Comparison of ENCODE assay signal across 14 cellular contexts in genomic region chr12:2363836-2364565, GRCh38.
"Had no signal": no experiment of that assay in that cellular context is flagged by ENCODE, and none has a peak within 500 bp of the region (broad histone marks: within the 10 kb centered on the region; RNA-seq: fewer than 3 reads in every experiment).

No MANE protein-coding gene starts in this region.

- DNase-seq: activated gamma-delta T cell; activated T-cell treated with anti-CD3 and anti-CD28 coated beads, Interleukin-2, amount 50 U/mL, for 1 hour; esophagus squamous epithelium; foreskin fibroblast; posterior cingulate gyrus; SHP77 treated with DMSO at 0.1 percent for 48 hours; stimulated activated CD4-positive, alpha-beta T cell treated with anti-CD3 and anti-CD28 coated beads, Interleukin-2, amount 100 ng/mL, for 24 hours; stimulated activated naive B cell treated with anti-CD40 and anti-IgM and Interleukin-4, amounts not matched to agents 10 μg/mL and 1 μg/mL and 100 μg/mL, for 72 hours; T-helper 9 cell; upper lobe of right lung had no signal

- H3K27me3 ChIP-seq: ascending aorta, esophagus squamous epithelium, right atrium auricular region, upper lobe of right lung had no signal

- H3K36me3 ChIP-seq: ascending aorta, esophagus squamous epithelium, right atrium auricular region, upper lobe of right lung had no signal

- H3K9me3 ChIP-seq: ascending aorta, esophagus squamous epithelium, right atrium auricular region, upper lobe of right lung had no signal

- H3K36me3 Mint-ChIP-seq: memory B cell; stimulated activated naive B cell treated with anti-CD40 and anti-IgM and Interleukin-4, amounts not matched to agents 10 μg/mL and 1 μg/mL and 100 μg/mL, for 72 hours had no signal

- H3K4me3 Mint-ChIP-seq: memory B cell; neural crest cell; stimulated activated naive B cell treated with anti-CD40 and anti-IgM and Interleukin-4, amounts not matched to agents 10 μg/mL and 1 μg/mL and 100 μg/mL, for 72 hours had no signal

- H3K27ac ChIP-seq: ascending aorta, esophagus squamous epithelium, right atrium auricular region, upper lobe of right lung had no signal

- H3K27ac Mint-ChIP-seq: memory B cell; stimulated activated naive B cell treated with anti-CD40 and anti-IgM and Interleukin-4, amounts not matched to agents 10 μg/mL and 1 μg/mL and 100 μg/mL, for 72 hours had no signal

- H3K4me3 ChIP-seq: ascending aorta, esophagus squamous epithelium, right atrium auricular region, upper lobe of right lung had no signal
